ENCODE assay signal across 18 cellular contexts in genomic region chr14:91845652-91846051, GRCh38. TPM values are rescaled to one million over a fixed set of nuclear protein-coding genes. Genes with fewer than 3 reads are reported as not detected.
"Had no signal": no experiment of that assay in that cellular context is flagged by ENCODE, and none has a peak within 500 bp of the region (broad histone marks: within the 10 kb centered on the region; RNA-seq: fewer than 3 reads in every experiment).

No MANE protein-coding gene starts in this region.

- H3K4me1 ChIP-seq: gastroesophageal sphincter, right atrium auricular region, sigmoid colon, stomach had no signal

- DNase-seq: effector CD4-positive, alpha-beta T cell; endodermal cell; glutamatergic neuron; kidney; mammary epithelial cell; natural killer cell; sigmoid colon; stimulated activated CD4-positive, alpha-beta T cell treated with anti-CD3 and anti-CD28 coated beads, Interleukin-2, amount 100 ng/mL, for 24 hours; stimulated activated CD4-positive, alpha-beta T cell treated with anti-CD3 and anti-CD28 coated beads, Interleukin-4, amount 100 ng/mL, for 4 hours; stimulated activated naive B cell treated with anti-CD40 and anti-IgM and Interleukin-4, amounts not matched to agents 10 μg/mL and 1 μg/mL and 100 μg/mL, for 72 hours; stomach had no signal

- H3K27me3 Mint-ChIP-seq: stimulated activated naive B cell treated with anti-CD40 and anti-IgM and Interleukin-4, amounts not matched to agents 10 μg/mL and 1 μg/mL and 100 μg/mL, for 72 hours had no signal

- H3K4me3 Mint-ChIP-seq: endodermal cell; natural killer cell; neural crest cell; stimulated activated naive B cell treated with anti-CD40 and anti-IgM and Interleukin-4, amounts not matched to agents 10 μg/mL and 1 μg/mL and 100 μg/mL, for 72 hours; type B pancreatic cell had no signal

- H3K36me3 ChIP-seq: gastroesophageal sphincter, right atrium auricular region, sigmoid colon, stomach had no signal

- H3K36me3 Mint-ChIP-seq: stimulated activated naive B cell treated with anti-CD40 and anti-IgM and Interleukin-4, amounts not matched to agents 10 μg/mL and 1 μg/mL and 100 μg/mL, for 72 hours; type B pancreatic cell had no signal

- H3K27ac ChIP-seq: coronary artery, gastroesophageal sphincter, right atrium auricular region, sigmoid colon, skin epidermis, stomach had no signal

- H3K27ac Mint-ChIP-seq: endodermal cell, natural killer cell, type B pancreatic cell had no signal

- H3K4me3 ChIP-seq: coronary artery, gastroesophageal sphincter, right atrium auricular region, sigmoid colon, skin epidermis, stomach had no signal

- H3K27me3 ChIP-seq: right atrium auricular region, sigmoid colon, stomach had no signal

- H3K4me1 Mint-ChIP-seq: endodermal cell, neural crest cell had no signal

- H3K9me3 Mint-ChIP-seq: endodermal cell; natural killer cell; neural crest cell; stimulated activated naive B cell treated with anti-CD40 and anti-IgM and Interleukin-4, amounts not matched to agents 10 μg/mL and 1 μg/mL and 100 μg/mL, for 72 hours had no signal

- H3K9me3 ChIP-seq: gastroesophageal sphincter, right atrium auricular region, sigmoid colon, stomach had no signal

- ATAC-seq: gastroesophageal sphincter; natural killer cell; stimulated activated naive B cell treated with anti-CD40 and anti-IgM and Interleukin-4, amounts not matched to agents 10 μg/mL and 1 μg/mL and 100 μg/mL, for 72 hours had no signal

RNA-seq across cellular contexts. Expression of gene TC2N, which starts 21.7 kb away (rescaled TPM):
- total RNA-seq: neural crest cell had no signal
- polyA plus RNA-seq: endothelial cell of umbilical vein had no signal
